3 cellular contexts compared by ENCODE assay signal in the genomic region with DNA sequence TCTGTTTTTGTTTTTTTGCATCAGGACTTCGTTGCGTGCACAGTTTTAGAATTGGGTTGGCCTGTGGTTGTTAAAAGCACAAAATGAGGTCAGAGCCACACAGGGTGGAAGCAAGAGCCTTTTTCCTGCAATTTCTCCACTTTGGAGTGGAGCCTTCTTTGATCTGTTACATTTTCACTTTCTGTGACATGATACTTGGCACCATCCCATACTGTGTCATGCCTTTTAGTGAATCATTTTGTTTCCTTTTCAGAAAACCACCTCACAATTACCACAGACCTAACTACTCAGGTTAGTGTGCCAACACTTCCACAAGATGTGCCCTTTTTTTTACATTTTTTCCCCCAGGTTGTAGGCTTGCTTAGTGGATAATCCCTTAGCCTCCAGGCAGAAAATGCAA.
TF ChIP-seq lines count a peak whose summit lies in the region.

No MANE protein-coding gene starts in this region.

TF ChIP-seq in liver, 16 proteins besides CTCF, POLR2A, EP300 and RAD21:
- no peak for TF ChIP-seq SP1 (IDR thresholded peaks at IDR 0.05)
- peak in 1 of 2 donors; percentile 32 for TF ChIP-seq HNF4A (conservative IDR thresholded peaks at IDR 0.05)
- TF ChIP-seq, protein P1, sequence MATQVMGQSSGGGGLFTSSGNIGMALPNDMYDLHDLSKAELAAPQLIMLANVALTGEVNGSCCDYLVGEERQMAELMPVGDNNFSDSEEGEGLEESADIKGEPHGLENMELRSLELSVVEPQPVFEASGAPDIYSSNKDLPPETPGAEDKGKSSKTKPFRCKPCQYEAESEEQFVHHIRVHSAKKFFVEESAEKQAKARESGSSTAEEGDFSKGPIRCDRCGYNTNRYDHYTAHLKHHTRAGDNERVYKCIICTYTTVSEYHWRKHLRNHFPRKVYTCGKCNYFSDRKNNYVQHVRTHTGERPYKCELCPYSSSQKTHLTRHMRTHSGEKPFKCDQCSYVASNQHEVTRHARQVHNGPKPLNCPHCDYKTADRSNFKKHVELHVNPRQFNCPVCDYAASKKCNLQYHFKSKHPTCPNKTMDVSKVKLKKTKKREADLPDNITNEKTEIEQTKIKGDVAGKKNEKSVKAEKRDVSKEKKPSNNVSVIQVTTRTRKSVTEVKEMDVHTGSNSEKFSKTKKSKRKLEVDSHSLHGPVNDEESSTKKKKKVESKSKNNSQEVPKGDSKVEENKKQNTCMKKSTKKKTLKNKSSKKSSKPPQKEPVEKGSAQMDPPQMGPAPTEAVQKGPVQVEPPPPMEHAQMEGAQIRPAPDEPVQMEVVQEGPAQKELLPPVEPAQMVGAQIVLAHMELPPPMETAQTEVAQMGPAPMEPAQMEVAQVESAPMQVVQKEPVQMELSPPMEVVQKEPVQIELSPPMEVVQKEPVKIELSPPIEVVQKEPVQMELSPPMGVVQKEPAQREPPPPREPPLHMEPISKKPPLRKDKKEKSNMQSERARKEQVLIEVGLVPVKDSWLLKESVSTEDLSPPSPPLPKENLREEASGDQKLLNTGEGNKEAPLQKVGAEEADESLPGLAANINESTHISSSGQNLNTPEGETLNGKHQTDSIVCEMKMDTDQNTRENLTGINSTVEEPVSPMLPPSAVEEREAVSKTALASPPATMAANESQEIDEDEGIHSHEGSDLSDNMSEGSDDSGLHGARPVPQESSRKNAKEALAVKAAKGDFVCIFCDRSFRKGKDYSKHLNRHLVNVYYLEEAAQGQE (IDR thresholded peaks at IDR 0.05) = no peak
- TF ChIP-seq RXRA (IDR thresholded peaks at IDR 0.05) = peak; percentile 9 to 66
- no peak for TF ChIP-seq FOXA2 (IDR thresholded peaks at IDR 0.05)
- no peak for TF ChIP-seq NR2F2 (IDR thresholded peaks at IDR 0.05)
- no peak for TF ChIP-seq EGR1 (IDR thresholded peaks at IDR 0.05; ENCODE audit: low read depth in 2 of 2)
- TF ChIP-seq, protein P2, sequence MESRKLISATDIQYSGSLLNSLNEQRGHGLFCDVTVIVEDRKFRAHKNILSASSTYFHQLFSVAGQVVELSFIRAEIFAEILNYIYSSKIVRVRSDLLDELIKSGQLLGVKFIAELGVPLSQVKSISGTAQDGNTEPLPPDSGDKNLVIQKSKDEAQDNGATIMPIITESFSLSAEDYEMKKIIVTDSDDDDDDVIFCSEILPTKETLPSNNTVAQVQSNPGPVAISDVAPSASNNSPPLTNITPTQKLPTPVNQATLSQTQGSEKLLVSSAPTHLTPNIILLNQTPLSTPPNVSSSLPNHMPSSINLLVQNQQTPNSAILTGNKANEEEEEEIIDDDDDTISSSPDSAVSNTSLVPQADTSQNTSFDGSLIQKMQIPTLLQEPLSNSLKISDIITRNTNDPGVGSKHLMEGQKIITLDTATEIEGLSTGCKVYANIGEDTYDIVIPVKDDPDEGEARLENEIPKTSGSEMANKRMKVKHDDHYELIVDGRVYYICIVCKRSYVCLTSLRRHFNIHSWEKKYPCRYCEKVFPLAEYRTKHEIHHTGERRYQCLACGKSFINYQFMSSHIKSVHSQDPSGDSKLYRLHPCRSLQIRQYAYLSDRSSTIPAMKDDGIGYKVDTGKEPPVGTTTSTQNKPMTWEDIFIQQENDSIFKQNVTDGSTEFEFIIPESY (IDR thresholded peaks at IDR 0.05) = no peak
- TF ChIP-seq TAF1 (conservative IDR thresholded peaks at IDR 0.05) = no peak
- TF ChIP-seq HNF4G (IDR thresholded peaks at IDR 0.05) = no peak
- TF ChIP-seq GABPA (IDR thresholded peaks at IDR 0.05 in 1 of 2, conservative IDR thresholded peaks at IDR 0.05 in 1 of 2) = no peak
- peak; percentile 44 for TF ChIP-seq YY1 (IDR thresholded peaks at IDR 0.05)
- TF ChIP-seq, protein P3, sequence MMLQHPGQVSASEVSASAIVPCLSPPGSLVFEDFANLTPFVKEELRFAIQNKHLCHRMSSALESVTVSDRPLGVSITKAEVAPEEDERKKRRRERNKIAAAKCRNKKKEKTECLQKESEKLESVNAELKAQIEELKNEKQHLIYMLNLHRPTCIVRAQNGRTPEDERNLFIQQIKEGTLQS (IDR thresholded peaks at IDR 0.05) = no peak
- TF ChIP-seq, protein P4, sequence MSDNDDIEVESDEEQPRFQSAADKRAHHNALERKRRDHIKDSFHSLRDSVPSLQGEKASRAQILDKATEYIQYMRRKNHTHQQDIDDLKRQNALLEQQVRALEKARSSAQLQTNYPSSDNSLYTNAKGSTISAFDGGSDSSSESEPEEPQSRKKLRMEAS (IDR thresholded peaks at IDR 0.05) = peak; percentile 24
- TF ChIP-seq FOXA1 (IDR thresholded peaks at IDR 0.05) = no peak
- TF ChIP-seq JUND (IDR thresholded peaks at IDR 0.05) = peak in 1 of 2 donors; percentile 53

TF ChIP-seq in HepG2, 621 proteins besides CTCF, POLR2A, EP300 and RAD21:
- TF ChIP-seq ZNF232 (CRISPR knock-in tag; IDR thresholded peaks at IDR 0.05; ENCODE audit: borderline replicate concordance) (no peak), ZNF792 (CRISPR knock-in tag; IDR thresholded peaks at IDR 0.05) (no peak), ZNF292 (CRISPR knock-in tag; IDR thresholded peaks at IDR 0.05; ENCODE audit: borderline replicate concordance, low read depth) (no peak), STAT5B (CRISPR knock-in tag; IDR thresholded peaks at IDR 0.05) (no peak), ZNF562 (CRISPR knock-in tag; IDR thresholded peaks at IDR 0.05; ENCODE audit: borderline replicate concordance) (no peak), ZNF441 (CRISPR knock-in tag; IDR thresholded peaks at IDR 0.05; ENCODE audit: borderline replicate concordance) (no peak), GABPB1 (CRISPR knock-in tag; IDR thresholded peaks at IDR 0.05) (no peak), TAF15 (IDR thresholded peaks at IDR 0.05; ENCODE audit: low read depth, low read length, poor library complexity, severe bottlenecking) (no peak), ZNF75D (CRISPR knock-in tag; IDR thresholded peaks at IDR 0.05; ENCODE audit: borderline replicate concordance) (no peak), SOX6 (IDR thresholded peaks at IDR 0.05) (no peak), SOX6 (CRISPR knock-in tag; IDR thresholded peaks at IDR 0.05) (no peak)
- TF ChIP-seq, protein P5, sequence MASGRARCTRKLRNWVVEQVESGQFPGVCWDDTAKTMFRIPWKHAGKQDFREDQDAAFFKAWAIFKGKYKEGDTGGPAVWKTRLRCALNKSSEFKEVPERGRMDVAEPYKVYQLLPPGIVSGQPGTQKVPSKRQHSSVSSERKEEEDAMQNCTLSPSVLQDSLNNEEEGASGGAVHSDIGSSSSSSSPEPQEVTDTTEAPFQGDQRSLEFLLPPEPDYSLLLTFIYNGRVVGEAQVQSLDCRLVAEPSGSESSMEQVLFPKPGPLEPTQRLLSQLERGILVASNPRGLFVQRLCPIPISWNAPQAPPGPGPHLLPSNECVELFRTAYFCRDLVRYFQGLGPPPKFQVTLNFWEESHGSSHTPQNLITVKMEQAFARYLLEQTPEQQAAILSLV (CRISPR knock-in tag; IDR thresholded peaks at IDR 0.05; ENCODE audit: borderline replicate concordance) = no peak
- TF ChIP-seq, protein P6, sequence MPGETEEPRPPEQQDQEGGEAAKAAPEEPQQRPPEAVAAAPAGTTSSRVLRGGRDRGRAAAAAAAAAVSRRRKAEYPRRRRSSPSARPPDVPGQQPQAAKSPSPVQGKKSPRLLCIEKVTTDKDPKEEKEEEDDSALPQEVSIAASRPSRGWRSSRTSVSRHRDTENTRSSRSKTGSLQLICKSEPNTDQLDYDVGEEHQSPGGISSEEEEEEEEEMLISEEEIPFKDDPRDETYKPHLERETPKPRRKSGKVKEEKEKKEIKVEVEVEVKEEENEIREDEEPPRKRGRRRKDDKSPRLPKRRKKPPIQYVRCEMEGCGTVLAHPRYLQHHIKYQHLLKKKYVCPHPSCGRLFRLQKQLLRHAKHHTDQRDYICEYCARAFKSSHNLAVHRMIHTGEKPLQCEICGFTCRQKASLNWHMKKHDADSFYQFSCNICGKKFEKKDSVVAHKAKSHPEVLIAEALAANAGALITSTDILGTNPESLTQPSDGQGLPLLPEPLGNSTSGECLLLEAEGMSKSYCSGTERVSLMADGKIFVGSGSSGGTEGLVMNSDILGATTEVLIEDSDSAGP (CRISPR knock-in tag; IDR thresholded peaks at IDR 0.05; ENCODE audit: borderline replicate concordance) = no peak
- TF ChIP-seq, protein P7, sequence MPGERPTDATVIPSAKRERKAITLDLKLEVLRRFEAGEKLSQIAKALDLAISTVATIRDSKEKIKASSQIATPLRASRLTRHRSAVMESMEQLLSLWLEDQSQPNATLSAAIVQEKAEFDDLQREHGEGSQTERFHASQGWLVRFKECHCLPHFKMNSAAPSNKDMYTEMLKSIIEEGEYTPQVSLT (CRISPR knock-in tag; IDR thresholded peaks at IDR 0.05; ENCODE audit: borderline replicate concordance, low read depth) = no peak

TF ChIP-seq in WTC11, 78 proteins besides CTCF, POLR2A, EP300 and RAD21 (continues in another document):
- TF ChIP-seq, protein P8, sequence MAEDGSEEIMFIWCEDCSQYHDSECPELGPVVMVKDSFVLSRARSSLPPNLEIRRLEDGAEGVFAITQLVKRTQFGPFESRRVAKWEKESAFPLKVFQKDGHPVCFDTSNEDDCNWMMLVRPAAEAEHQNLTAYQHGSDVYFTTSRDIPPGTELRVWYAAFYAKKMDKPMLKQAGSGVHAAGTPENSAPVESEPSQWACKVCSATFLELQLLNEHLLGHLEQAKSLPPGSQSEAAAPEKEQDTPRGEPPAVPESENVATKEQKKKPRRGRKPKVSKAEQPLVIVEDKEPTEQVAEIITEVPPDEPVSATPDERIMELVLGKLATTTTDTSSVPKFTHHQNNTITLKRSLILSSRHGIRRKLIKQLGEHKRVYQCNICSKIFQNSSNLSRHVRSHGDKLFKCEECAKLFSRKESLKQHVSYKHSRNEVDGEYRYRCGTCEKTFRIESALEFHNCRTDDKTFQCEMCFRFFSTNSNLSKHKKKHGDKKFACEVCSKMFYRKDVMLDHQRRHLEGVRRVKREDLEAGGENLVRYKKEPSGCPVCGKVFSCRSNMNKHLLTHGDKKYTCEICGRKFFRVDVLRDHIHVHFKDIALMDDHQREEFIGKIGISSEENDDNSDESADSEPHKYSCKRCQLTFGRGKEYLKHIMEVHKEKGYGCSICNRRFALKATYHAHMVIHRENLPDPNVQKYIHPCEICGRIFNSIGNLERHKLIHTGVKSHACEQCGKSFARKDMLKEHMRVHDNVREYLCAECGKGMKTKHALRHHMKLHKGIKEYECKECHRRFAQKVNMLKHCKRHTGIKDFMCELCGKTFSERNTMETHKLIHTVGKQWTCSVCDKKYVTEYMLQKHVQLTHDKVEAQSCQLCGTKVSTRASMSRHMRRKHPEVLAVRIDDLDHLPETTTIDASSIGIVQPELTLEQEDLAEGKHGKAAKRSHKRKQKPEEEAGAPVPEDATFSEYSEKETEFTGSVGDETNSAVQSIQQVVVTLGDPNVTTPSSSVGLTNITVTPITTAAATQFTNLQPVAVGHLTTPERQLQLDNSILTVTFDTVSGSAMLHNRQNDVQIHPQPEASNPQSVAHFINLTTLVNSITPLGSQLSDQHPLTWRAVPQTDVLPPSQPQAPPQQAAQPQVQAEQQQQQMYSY (CRISPR knock-in tag; IDR thresholded peaks at IDR 0.05) = no peak
- no peak for TF ChIP-seq ETV6 (CRISPR knock-in tag; IDR thresholded peaks at IDR 0.05)
- no peak for TF ChIP-seq TP53 (CRISPR knock-in tag; IDR thresholded peaks at IDR 0.05)
- TF ChIP-seq, protein P9, sequence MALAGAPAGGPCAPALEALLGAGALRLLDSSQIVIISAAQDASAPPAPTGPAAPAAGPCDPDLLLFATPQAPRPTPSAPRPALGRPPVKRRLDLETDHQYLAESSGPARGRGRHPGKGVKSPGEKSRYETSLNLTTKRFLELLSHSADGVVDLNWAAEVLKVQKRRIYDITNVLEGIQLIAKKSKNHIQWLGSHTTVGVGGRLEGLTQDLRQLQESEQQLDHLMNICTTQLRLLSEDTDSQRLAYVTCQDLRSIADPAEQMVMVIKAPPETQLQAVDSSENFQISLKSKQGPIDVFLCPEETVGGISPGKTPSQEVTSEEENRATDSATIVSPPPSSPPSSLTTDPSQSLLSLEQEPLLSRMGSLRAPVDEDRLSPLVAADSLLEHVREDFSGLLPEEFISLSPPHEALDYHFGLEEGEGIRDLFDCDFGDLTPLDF (CRISPR knock-in tag; IDR thresholded peaks at IDR 0.05) = no peak
- TF ChIP-seq ZBTB21 (CRISPR knock-in tag; IDR thresholded peaks at IDR 0.05; ENCODE audit: borderline replicate concordance) = no peak
- no peak for TF ChIP-seq CREM (CRISPR knock-in tag; IDR thresholded peaks at IDR 0.05)
- TF ChIP-seq, protein P10, sequence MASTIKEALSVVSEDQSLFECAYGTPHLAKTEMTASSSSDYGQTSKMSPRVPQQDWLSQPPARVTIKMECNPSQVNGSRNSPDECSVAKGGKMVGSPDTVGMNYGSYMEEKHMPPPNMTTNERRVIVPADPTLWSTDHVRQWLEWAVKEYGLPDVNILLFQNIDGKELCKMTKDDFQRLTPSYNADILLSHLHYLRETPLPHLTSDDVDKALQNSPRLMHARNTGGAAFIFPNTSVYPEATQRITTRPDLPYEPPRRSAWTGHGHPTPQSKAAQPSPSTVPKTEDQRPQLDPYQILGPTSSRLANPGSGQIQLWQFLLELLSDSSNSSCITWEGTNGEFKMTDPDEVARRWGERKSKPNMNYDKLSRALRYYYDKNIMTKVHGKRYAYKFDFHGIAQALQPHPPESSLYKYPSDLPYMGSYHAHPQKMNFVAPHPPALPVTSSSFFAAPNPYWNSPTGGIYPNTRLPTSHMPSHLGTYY (CRISPR knock-in tag; IDR thresholded peaks at IDR 0.05) = no peak
- no peak for TF ChIP-seq ZNF121 (CRISPR knock-in tag; IDR thresholded peaks at IDR 0.05)
- TF ChIP-seq RELA (CRISPR knock-in tag; IDR thresholded peaks at IDR 0.05; ENCODE audit: borderline replicate concordance) = no peak
- TF ChIP-seq ZNF263 (CRISPR knock-in tag; IDR thresholded peaks at IDR 0.05; ENCODE audit: low read depth) = no peak
- no peak for TF ChIP-seq GABPB1 (CRISPR knock-in tag; IDR thresholded peaks at IDR 0.05)
- TF ChIP-seq, protein P11, sequence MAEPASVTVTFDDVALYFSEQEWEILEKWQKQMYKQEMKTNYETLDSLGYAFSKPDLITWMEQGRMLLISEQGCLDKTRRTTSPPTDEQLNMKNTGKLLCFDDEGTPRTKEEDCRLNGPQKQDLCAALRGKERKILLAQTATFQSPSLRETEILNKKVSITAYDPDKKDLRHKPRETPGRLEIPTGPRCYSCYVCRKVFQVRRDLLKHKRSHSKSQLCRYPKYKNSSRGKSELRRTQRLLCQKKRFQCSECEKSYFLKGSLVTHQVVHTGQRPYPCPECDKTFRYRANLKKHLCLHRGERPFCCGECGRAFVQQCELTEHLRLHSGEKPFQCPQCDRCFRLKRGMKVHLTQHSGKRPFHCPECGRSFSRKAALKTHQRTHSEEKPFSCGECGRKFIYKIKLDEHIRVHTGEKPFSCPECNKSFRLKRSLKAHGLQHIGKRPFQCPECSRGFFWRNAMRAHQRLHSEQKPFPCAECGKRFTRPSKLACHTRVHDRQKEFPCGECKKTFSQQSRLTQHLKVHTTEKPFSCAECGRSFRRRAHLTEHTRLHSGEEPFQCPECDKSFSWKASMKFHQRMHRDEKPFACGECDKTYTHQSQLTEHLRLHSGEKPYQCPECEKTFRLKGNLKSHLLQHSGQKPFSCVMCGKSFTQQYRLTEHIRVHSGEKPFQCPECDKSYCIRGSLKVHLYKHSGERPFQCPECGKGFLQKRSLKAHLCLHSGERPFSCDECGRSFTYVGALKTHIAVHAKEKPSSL (CRISPR knock-in tag; conservative IDR thresholded peaks at IDR 0.05) = no peak
- no peak for TF ChIP-seq FOXK1 (CRISPR knock-in tag; IDR thresholded peaks at IDR 0.05)
- no peak for TF ChIP-seq CBFB (CRISPR knock-in tag; IDR thresholded peaks at IDR 0.05; ENCODE audit: low read depth)
- TF ChIP-seq HMGA2 (CRISPR knock-in tag; IDR thresholded peaks at IDR 0.05) = no peak
- TF ChIP-seq, protein P12, sequence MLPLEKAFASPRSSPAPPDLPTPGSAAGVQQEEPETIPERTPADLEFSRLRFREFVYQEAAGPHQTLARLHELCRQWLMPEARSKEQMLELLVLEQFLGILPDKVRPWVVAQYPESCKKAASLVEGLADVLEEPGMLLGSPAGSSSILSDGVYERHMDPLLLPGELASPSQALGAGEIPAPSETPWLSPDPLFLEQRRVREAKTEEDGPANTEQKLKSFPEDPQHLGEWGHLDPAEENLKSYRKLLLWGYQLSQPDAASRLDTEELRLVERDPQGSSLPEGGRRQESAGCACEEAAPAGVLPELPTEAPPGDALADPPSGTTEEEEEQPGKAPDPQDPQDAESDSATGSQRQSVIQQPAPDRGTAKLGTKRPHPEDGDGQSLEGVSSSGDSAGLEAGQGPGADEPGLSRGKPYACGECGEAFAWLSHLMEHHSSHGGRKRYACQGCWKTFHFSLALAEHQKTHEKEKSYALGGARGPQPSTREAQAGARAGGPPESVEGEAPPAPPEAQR (CRISPR knock-in tag; IDR thresholded peaks at IDR 0.05) = no peak
- no peak for TF ChIP-seq NFATC4 (CRISPR knock-in tag; IDR thresholded peaks at IDR 0.05)
- TF ChIP-seq TEAD1 (CRISPR knock-in tag; IDR thresholded peaks at IDR 0.05) = no peak
